Comparison of ENCODE assay signal across 12 cellular contexts in the genomic region with DNA sequence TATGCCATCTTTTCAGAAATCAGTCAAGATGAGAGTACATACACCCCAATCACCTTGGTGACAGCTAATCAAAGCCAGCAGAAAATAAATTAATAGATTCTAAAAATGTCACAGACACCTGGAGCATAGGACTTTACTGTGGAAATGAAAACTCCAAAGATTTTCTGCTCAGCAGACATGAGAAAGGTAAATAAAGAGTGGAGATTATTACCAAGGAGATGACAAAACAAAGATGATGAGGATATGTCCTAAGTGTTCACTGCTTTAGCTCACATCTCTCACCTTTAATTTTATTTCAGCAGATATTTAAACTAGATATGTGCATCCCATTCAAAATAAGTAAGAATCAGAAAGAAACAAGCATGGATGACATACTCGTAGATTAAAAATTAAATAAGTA. TPM values are rescaled to one million over a fixed set of nuclear protein-coding genes. Genes with fewer than 3 reads are reported as not detected.
"Had no signal": no experiment of that assay in that cellular context is flagged by ENCODE, and none has a peak within 500 bp of the region (broad histone marks: within the 10 kb centered on the region; RNA-seq: fewer than 3 reads in every experiment).

No MANE protein-coding gene starts in this region.

- H3K4me3 ChIP-seq: GM23338 had no signal

- FAIRE-seq: H1, H54, HTR-8/SVneo had no signal

- H3K9ac ChIP-seq: KMS-11 had no signal

- H3K4me2 ChIP-seq: GM23338, KMS-11 had no signal

- H3K27ac ChIP-seq: HL-60, KMS-11 had no signal

- H2AFZ ChIP-seq: GM23338 had no signal

- DNase-seq: H9, HCEC 1CT, HFFc6, IMR-90, Karpas-422, KBM-7 had no signal

RNA-seq across cellular contexts. Expression of gene CFH, which starts 28.8 kb away (rescaled TPM):
- total RNA-seq: GM23338, H1, H9 had no signal
